1 cellular context compared by ENCODE assay signal in genomic region chr5:157267025-157267424, GRCh38.
TF ChIP-seq lines count a peak whose summit lies in the region.

No MANE protein-coding gene starts in this region.

TF ChIP-seq in HepG2, 621 proteins besides CTCF, POLR2A, EP300 and RAD21 (continued from another document):
- 0 out of 2 replicates have a peak, but pooled peaks have one; percentile 4 for TF ChIP-seq ARID4A (CRISPR knock-in tag; IDR thresholded peaks at IDR 0.05; ENCODE audit: borderline replicate concordance)
- peak; percentile 29; the same call in 1 of the 2 replicates for TF ChIP-seq ZNF280B (CRISPR knock-in tag; IDR thresholded peaks at IDR 0.05; ENCODE audit: borderline replicate concordance)
- no peak for TF ChIP-seq ZNF451 (CRISPR knock-in tag; IDR thresholded peaks at IDR 0.05)
